In genomic region chr19:46943150-46943946, GRCh38 we compare ENCODE assay signal across 23 cellular contexts.
DNase-seq lines count a peak whose midpoint lies in the region; ATAC-seq and TF ChIP-seq lines count a peak whose summit lies in the region.
"Had no signal": no experiment of that assay in that cellular context is flagged by ENCODE, and none has a peak within 500 bp of the region (broad histone marks: within the 10 kb centered on the region; RNA-seq: fewer than 3 reads in every experiment).

No MANE protein-coding gene starts in this region.

- H3K4me3 ChIP-seq in ACC112 (ENCODE audit: low read depth, low read length) = no peak overlapping the region
- H3K4me3 ChIP-seq in GM23338 = no peak overlapping the region
- H3K4me3 ChIP-seq in adrenal gland = no peak overlapping the region

- DNase-seq in GM23338 (ENCODE audit: low spot score) (no peak), osteocyte (ENCODE audit: extremely low spot score, unreplicated experiment) (no peak), adrenal gland (no peak), left colon (no peak)
- DNase-seq in effector memory CD8-positive, alpha-beta T cell = no peak
- DNase-seq: activated CD4-positive, alpha-beta T cell treated with anti-CD3 and anti-CD28 coated beads for 4 hours; activated naive CD8-positive, alpha-beta T cell treated with anti-CD3 and anti-CD28 coated beads for 36 hours; CD4-positive, alpha-beta memory T cell; GF-D8; GOT3; hippocampal formation; naive thymus-derived CD4-positive, alpha-beta T cell; NCI-H1417; NCI-H2171; NCI-H526 treated with DMSO at 0.1 percent for 48 hours; stimulated activated CD4-positive, alpha-beta T cell treated with anti-CD3 and anti-CD28 coated beads, Interleukin-2, amount 100 ng/mL, for 24 hours; stimulated activated naive CD8-positive, alpha-beta T cell treated with anti-CD3 and anti-CD28 coated beads, Interleukin-15, Interleukin-2, amounts not matched to agents 100 U/mL and 50 U/mL, for 24 hours; trophoblast cell had no signal

- 90 to 97% (median 94%) methylated on average over 8 to 10 of the region's 10 CpGs for WGBS in adrenal gland, 4 donors

- no peak overlapping the region for H3K4me3 Mint-ChIP-seq in GM23338
- H3K4me3 Mint-ChIP-seq in effector memory CD8-positive, alpha-beta T cell = peak overlapping the region in 1 of 2 donors; percentile 41
- H3K4me3 Mint-ChIP-seq in osteocyte (ENCODE audit: unreplicated experiment) = peak overlapping the region; percentile 51
- H3K4me3 Mint-ChIP-seq: activated naive CD8-positive, alpha-beta T cell treated with anti-CD3 and anti-CD28 coated beads for 36 hours; CD4-positive, alpha-beta memory T cell; dendritic cell treated with granulocyte-macrophage colony-stimulating factor and Interleukin-4, amounts not matched to agents 40 ng/mL and 50 ng/mL, for 4 days; naive thymus-derived CD4-positive, alpha-beta T cell had no signal

- intact Hi-C loops in adrenal gland (cut with DNase I) = no loop called here
- intact Hi-C loops in left colon (cut with DNase I, micrococcal nuclease) = no loop called here

- H3K9me2 ChIP-seq in GM23338 (ENCODE audit: insufficient read depth) = no peaks in the 10 kb centered on the region

- H3K36me3 ChIP-seq in ACC112 (ENCODE audit: insufficient read depth, low read length) = no peaks in the 10 kb centered on the region
- peaks cover 9% of the 10 kb centered on the region for H3K36me3 ChIP-seq in GM23338 (ENCODE audit: insufficient read depth)
- no peaks in the 10 kb centered on the region for H3K36me3 ChIP-seq in adrenal gland (replicated peaks in 1 of 2)

- ATAC-seq in GM23338 = no peak
- no peak for ATAC-seq in effector memory CD8-positive, alpha-beta T cell (replicated peaks)
- ATAC-seq in HG03457 (IDR thresholded peaks at IDR 0.05; ENCODE audit: unreplicated experiment) = no peak
- ATAC-seq in GM18511 (IDR thresholded peaks at IDR 0.05; ENCODE audit: unreplicated experiment) = no peak
- no peak for ATAC-seq in left colon
- ATAC-seq: naive thymus-derived CD4-positive, alpha-beta T cell; stimulated activated naive CD8-positive, alpha-beta T cell treated with anti-CD3 and anti-CD28 coated beads, Interleukin-15, Interleukin-2, amounts not matched to agents 100 U/mL and 50 U/mL, for 24 hours had no signal

- 0 out of 2 replicates have a peak, but pooled peaks cover 9% of the 10 kb centered on the region for H3F3A ChIP-seq in GM23338 (replicated peaks; ENCODE audit: low read depth)

- H3K4me1 ChIP-seq in ACC112 (ENCODE audit: control insufficient read depth, insufficient read depth, low read length, unreplicated experiment) (peaks cover 40% of the 10 kb centered on the region), GM23338 (ENCODE audit: insufficient read depth) (peaks cover 20% of the 10 kb centered on the region), adrenal gland (replicated peaks in 1 of 2) (peaks cover 16 to 30% of the 10 kb centered on the region in 2 donors)

- H3K27me3 ChIP-seq in ACC112 (ENCODE audit: insufficient read depth, low read length) = no peaks in the 10 kb centered on the region
- H3K27me3 ChIP-seq in GM23338 (ENCODE audit: insufficient read depth) = no peaks in the 10 kb centered on the region
- no peaks in the 10 kb centered on the region for H3K27me3 ChIP-seq in adrenal gland

- H3K79me2 ChIP-seq in ACC112 (ENCODE audit: control insufficient read depth, insufficient read depth, low read length, unreplicated experiment) (peaks cover 25% of the 10 kb centered on the region), GM23338 (replicated peaks; ENCODE audit: insufficient read depth) (peaks cover 27% of the 10 kb centered on the region)

- TF ChIP-seq POLR2A in adrenal gland (IDR thresholded peaks at IDR 0.05) = no peak

- no peak overlapping the region for H3K27ac Mint-ChIP-seq in GM23338
- peak overlapping the region; percentile 26 to 60 for H3K27ac Mint-ChIP-seq in effector memory CD8-positive, alpha-beta T cell
- peak overlapping the region; percentile 96 for H3K27ac Mint-ChIP-seq in osteocyte (ENCODE audit: unreplicated experiment)
- H3K27ac Mint-ChIP-seq: activated naive CD8-positive, alpha-beta T cell treated with anti-CD3 and anti-CD28 coated beads for 36 hours; activated T-helper 2 cell treated with anti-CD3 and anti-CD28 coated beads, Interferon-gamma antibody, Interleukin-2, Interleukin-4, amounts not matched to agents 10 μg/mL and 5 μg/mL and 100 μg/mL, durations not matched to agents 14 hours and 24 hours and 36 hours; dendritic cell treated with granulocyte-macrophage colony-stimulating factor and Interleukin-4, amounts not matched to agents 40 ng/mL and 50 ng/mL, for 4 days; naive thymus-derived CD4-positive, alpha-beta T cell had no signal

- H4K20me1 ChIP-seq in GM23338 (replicated peaks; ENCODE audit: insufficient read depth) = peaks cover 18% of the 10 kb centered on the region

- H3K27ac ChIP-seq in ACC112 (ENCODE audit: low read depth, low read length) (peak overlapping the region; percentile 89; the same call in 1 of the 2 replicates), GM23338 (ENCODE audit: low read depth) (peak overlapping the region; percentile 79; the same call in 1 of the 2 replicates), adrenal gland (no peak overlapping the region)

- no peak for TF ChIP-seq CTCF in GM23338 (conservative IDR thresholded peaks at IDR 0.05; ENCODE audit: low read depth in 2 of 2)
- TF ChIP-seq CTCF in osteocyte (IDR thresholded peaks at IDR 0.05) = no peak
- TF ChIP-seq CTCF in adrenal gland (IDR thresholded peaks at IDR 0.05) = no peak

- H3K9me3 ChIP-seq in adrenal gland (replicated peaks in 1 of 3) = no peaks in the 10 kb centered on the region

- H2AFZ ChIP-seq in ACC112 (ENCODE audit: low read length, unreplicated experiment) (no peak overlapping the region), GM23338 (no peak overlapping the region)

- H3K27me3 Mint-ChIP-seq in GM23338 (ENCODE audit: insufficient read depth, low read depth, poor library complexity) (peaks cover 3% of the 10 kb centered on the region), osteocyte (ENCODE audit: unreplicated experiment) (no peaks in the 10 kb centered on the region)
- no peaks in the 10 kb centered on the region for H3K27me3 Mint-ChIP-seq in effector memory CD8-positive, alpha-beta T cell
- H3K27me3 Mint-ChIP-seq: activated naive CD8-positive, alpha-beta T cell treated with anti-CD3 and anti-CD28 coated beads for 36 hours; CD4-positive, alpha-beta memory T cell; dendritic cell treated with granulocyte-macrophage colony-stimulating factor and Interleukin-4, amounts not matched to agents 40 ng/mL and 50 ng/mL, for 4 days; naive thymus-derived CD4-positive, alpha-beta T cell had no signal

- H3K4me2 ChIP-seq in GM23338 = no peak overlapping the region

- H3K4me1 Mint-ChIP-seq in GM23338 (peaks cover 20% of the 10 kb centered on the region), osteocyte (ENCODE audit: unreplicated experiment) (peaks cover 54% of the 10 kb centered on the region)
- peaks cover 34 to 50% of the 10 kb centered on the region in 2 donors for H3K4me1 Mint-ChIP-seq in effector memory CD8-positive, alpha-beta T cell (ENCODE audit: low read depth in 2 of 2)

- H3K36me3 Mint-ChIP-seq in GM23338 (ENCODE audit: low read depth) (peaks cover 40% of the 10 kb centered on the region), osteocyte (ENCODE audit: unreplicated experiment) (peaks cover 23% of the 10 kb centered on the region)
- peaks cover 38% of the 10 kb centered on the region for H3K36me3 Mint-ChIP-seq in effector memory CD8-positive, alpha-beta T cell (ENCODE audit: insufficient read depth)

- no peaks in the 10 kb centered on the region; the same call in 2 of the 3 replicates for H3K9me3 Mint-ChIP-seq in GM23338
- H3K9me3 Mint-ChIP-seq in effector memory CD8-positive, alpha-beta T cell = no peaks in the 10 kb centered on the region
- H3K9me3 Mint-ChIP-seq in osteocyte (ENCODE audit: unreplicated experiment) = no peaks in the 10 kb centered on the region
- H3K9me3 Mint-ChIP-seq: activated naive CD8-positive, alpha-beta T cell treated with anti-CD3 and anti-CD28 coated beads for 36 hours; activated T-helper 2 cell treated with anti-CD3 and anti-CD28 coated beads, Interferon-gamma antibody, Interleukin-2, Interleukin-4, amounts not matched to agents 10 μg/mL and 5 μg/mL and 100 μg/mL, durations not matched to agents 14 hours and 24 hours and 36 hours; CD4-positive, alpha-beta memory T cell; dendritic cell treated with granulocyte-macrophage colony-stimulating factor and Interleukin-4, amounts not matched to agents 40 ng/mL and 50 ng/mL, for 4 days; naive thymus-derived CD4-positive, alpha-beta T cell had no signal

TF ChIP-seq in GM23338, 12 proteins besides CTCF, POLR2A, EP300 and RAD21 (continues in another document):
- TF ChIP-seq POLR2AphosphoS5 (IDR thresholded peaks at IDR 0.05; ENCODE audit: low read depth) = no peak
- no peak for TF ChIP-seq STAT1 (IDR thresholded peaks at IDR 0.05; ENCODE audit: unreplicated experiment)

Comparison
In these comparisons a context has a peak if more than half of its experiments do, and no peak if none do; other contexts are left out.
1. H3K27ac ChIP-seq: peak in ACC112 (single experiment) and GM23338 (single experiment); none in adrenal gland (0 of 5).